ENCODE assay signal across 1 cellular context in genomic region chr11:59923813-59924212, GRCh38.
TF ChIP-seq lines count a peak whose summit lies in the region.

No MANE protein-coding gene starts in this region.

TF ChIP-seq in K562, 482 proteins besides CTCF, POLR2A, EP300 and RAD21:
- TF ChIP-seq ZNF280A (IDR thresholded peaks at IDR 0.05; ENCODE audit: low read depth, partially characterized antibody) (peak; percentile 81), ZNF12 (CRISPR knock-in tag; IDR thresholded peaks at IDR 0.05) (no peak), ZBTB33 (CRISPR knock-in tag; IDR thresholded peaks at IDR 0.05) (peak; percentile 84), CHAMP1 (IDR thresholded peaks at IDR 0.05) (peak; percentile 64), MTA3 (IDR thresholded peaks at IDR 0.05; ENCODE audit: borderline replicate concordance) (peak; percentile 46; the same call in 1 of the 2 replicates), CBX5 (IDR thresholded peaks at IDR 0.05; ENCODE audit: borderline replicate concordance, low read depth) (peak; percentile 92), ZNF263 (CRISPR knock-in tag; IDR thresholded peaks at IDR 0.05; ENCODE audit: borderline replicate concordance) (no peak), ZNF445 (CRISPR knock-in tag; IDR thresholded peaks at IDR 0.05; ENCODE audit: low read depth) (peak; percentile 65; the same call in 1 of the 2 replicates), ZEB2 (IDR thresholded peaks at IDR 0.05) (0 out of 2 replicates have a peak, but pooled peaks have one; percentile 32), HDGF (IDR thresholded peaks at IDR 0.05) (no peak), CBX3 (IDR thresholded peaks at IDR 0.05; ENCODE audit: borderline replicate concordance in 1 of 2, low read length in 2 of 2) (peak in 1 of 2 experiments; percentile 90; a peak in 2 of 3 replicates), TRIM28 (IDR thresholded peaks at IDR 0.05) (peak; percentile 93), ZBTB7A (IDR thresholded peaks at IDR 0.05; ENCODE audit: borderline replicate concordance, control insufficient read depth, low read depth, low read length) (peak; percentile 95), ZNF696 (CRISPR knock-in tag; conservative IDR thresholded peaks at IDR 0.05) (no peak), ZNF280B (CRISPR knock-in tag; IDR thresholded peaks at IDR 0.05) (0 out of 2 replicates have a peak, but pooled peaks have one; percentile 17), TRIM24 (IDR thresholded peaks at IDR 0.05) (peak; percentile 54 to 83), CBX1 (IDR thresholded peaks at IDR 0.05; ENCODE audit: low read depth) (peak; percentile 91)
